In the genomic region with DNA sequence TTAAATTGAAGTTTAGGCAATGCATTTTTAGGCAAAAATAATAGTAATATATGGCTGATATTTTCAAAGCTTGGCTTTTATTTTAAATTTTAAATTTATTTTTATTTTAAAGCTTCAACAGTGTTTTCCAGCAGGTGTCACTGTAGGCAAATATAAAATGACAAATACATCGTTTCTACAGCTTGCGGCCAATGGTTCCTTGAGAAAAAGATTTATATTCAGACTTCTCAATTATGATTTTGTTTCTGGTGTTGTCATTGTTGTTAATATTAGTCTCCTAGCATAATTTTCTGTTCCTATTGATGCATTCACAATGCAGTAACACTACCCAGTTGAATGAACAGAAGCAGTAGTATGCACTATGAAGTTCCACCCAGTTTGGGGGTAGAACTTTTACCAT, we compare ENCODE assay signal across 8 cellular contexts.
DNase-seq lines count a peak whose midpoint lies in the region; ATAC-seq and TF ChIP-seq lines count a peak whose summit lies in the region.

No MANE protein-coding gene starts in this region.

- no peak overlapping the region for H3K27ac ChIP-seq in 22Rv1

- no peaks in the 10 kb centered on the region for H3K36me3 Mint-ChIP-seq in HFFc6 (ENCODE audit: low read depth)

- H3K4me1 Mint-ChIP-seq in HFFc6 (ENCODE audit: low read depth), result no peaks in the 10 kb centered on the region

- no peak for ATAC-seq in HG03045 (IDR thresholded peaks at IDR 0.05; ENCODE audit: unreplicated experiment)
- ATAC-seq in GM19351 (IDR thresholded peaks at IDR 0.05; ENCODE audit: unreplicated experiment), result no peak

- DNase-seq in HFFc6, result peak; percentile 2
- peak; percentile 23 for DNase-seq in OCI-M1 (lab: John Stamatoyannopoulos, UW)
- DNase-seq in fibroblast of the conjunctiva (ENCODE audit: low read depth), result peak; percentile 1
- DNase-seq in NK-92 treated with Interleukin-12 subunit alpha and Interleukin-12 subunit beta, amount 100 ng/mL, for 24 hours (lab: John Stamatoyannopoulos, UW), result no peak
- DNase-seq in activated CD8-positive, alpha-beta memory T cell treated with anti-CD3 and anti-CD28 coated beads, Interleukin-2, amount 50 U/mL, for 48 hours, result no peak

- H3K9me3 Mint-ChIP-seq in HFFc6, result peaks cover 11% of the 10 kb centered on the region

- peak; percentile 62 for TF ChIP-seq CTCF in 22Rv1 (IDR thresholded peaks at IDR 0.05)
- TF ChIP-seq CTCF in HFFc6 (IDR thresholded peaks at IDR 0.05), result peak; percentile 69

- no peak overlapping the region for H3K4me3 Mint-ChIP-seq in HFFc6

- H3K27ac Mint-ChIP-seq in HFFc6, result no peak overlapping the region

- H3K27me3 Mint-ChIP-seq in HFFc6 (ENCODE audit: insufficient read depth), result no peaks in the 10 kb centered on the region; the same call in 1 of the 2 replicates

Comparison
In these comparisons a context has a peak if more than half of its experiments do, and no peak if none do; other contexts are left out.
1. DNase-seq: peak in HFFc6 (single experiment), OCI-M1 (single experiment) and fibroblast of the conjunctiva (single experiment); none in NK-92 treated with Interleukin-12 subunit alpha and Interleukin-12 subunit beta, amount 100 ng/mL, for 24 hours (single experiment) and activated CD8-positive, alpha-beta memory T cell treated with anti-CD3 and anti-CD28 coated beads, Interleukin-2, amount 50 U/mL, for 48 hours (single experiment).